In genomic region chr3:94822298-94822697, GRCh38 we compare ENCODE assay signal across 27 cellular contexts.
"Had no signal": no experiment of that assay in that cellular context is flagged by ENCODE, and none has a peak within 500 bp of the region (broad histone marks: within the 10 kb centered on the region; RNA-seq: fewer than 3 reads in every experiment).

No MANE protein-coding gene starts in this region.

- H3K4me3 ChIP-seq: neural progenitor cell, ovary, psoas muscle, right lobe of liver, sigmoid colon, suprapubic skin, testis, tibial artery, transverse colon, upper lobe of left lung, vagina had no signal

- H3K9me3 Mint-ChIP-seq: neural progenitor cell had no signal

- H3K27me3 Mint-ChIP-seq: progenitor cell of endocrine pancreas; stimulated activated naive B cell treated with anti-CD40 and anti-IgM and Interleukin-4, amounts not matched to agents 10 μg/mL and 1 μg/mL and 100 μg/mL, for 72 hours; stimulated activated naive CD8-positive, alpha-beta T cell treated with anti-CD3 and anti-CD28 coated beads, Interleukin-15, Interleukin-2, amounts not matched to agents 100 ng/mL and 50 ng/mL, for 24 hours had no signal

- H3K4me1 Mint-ChIP-seq: natural killer cell; nephron; neural progenitor cell; stimulated activated effector memory CD8-positive, alpha-beta T cell treated with anti-CD3 and anti-CD28 coated beads, Interleukin-12 subunit alpha, Interleukin-12 subunit beta, amount 100 ng/mL, for 72 hours; stimulated activated naive B cell treated with anti-CD40 and anti-IgM and Interleukin-4, amounts not matched to agents 10 μg/mL and 1 μg/mL and 100 μg/mL, for 72 hours had no signal

- H3K4me3 Mint-ChIP-seq: natural killer cell; nephron; neural progenitor cell; stimulated activated effector memory CD8-positive, alpha-beta T cell treated with anti-CD3 and anti-CD28 coated beads, Interleukin-12 subunit alpha, Interleukin-12 subunit beta, amount 100 ng/mL, for 72 hours; stimulated activated naive B cell treated with anti-CD40 and anti-IgM and Interleukin-4, amounts not matched to agents 10 μg/mL and 1 μg/mL and 100 μg/mL, for 72 hours; stimulated activated naive CD8-positive, alpha-beta T cell treated with anti-CD3 and anti-CD28 coated beads, Interleukin-15, Interleukin-2, amounts not matched to agents 100 ng/mL and 50 ng/mL, for 24 hours had no signal

- DNase-seq: natural killer cell; occipital lobe; ovary; posterior cingulate gyrus; psoas muscle; right cardiac atrium; right lobe of liver; sigmoid colon; small intestine; stimulated activated CD4-positive, alpha-beta T cell treated with anti-CD3 and anti-CD28 coated beads, Interleukin-15, amount 100 ng/mL, for 24 hours; stimulated activated CD4-positive, alpha-beta T cell treated with anti-CD3 and anti-CD28 coated beads, Interleukin-2, amount 100 ng/mL, for 24 hours; stimulated activated CD4-positive, alpha-beta T cell treated with anti-CD3 and anti-CD28 coated beads, Interleukin-2, amount 100 ng/mL, for 48 hours; stimulated activated CD4-positive, alpha-beta T cell treated with anti-CD3 and anti-CD28 coated beads, Interleukin-4, amount 100 ng/mL, for 24 hours; stimulated activated naive B cell treated with anti-CD40 and anti-IgM and Interleukin-4, amounts not matched to agents 10 μg/mL and 1 μg/mL and 100 μg/mL, for 72 hours; stimulated activated naive CD4-positive, alpha-beta T cell treated with Interleukin-2 at 50 U/mL for 16 hours; substantia nigra; testis; tibial artery; transverse colon; upper lobe of left lung had no signal

- ATAC-seq: natural killer cell; psoas muscle; right cardiac atrium; right lobe of liver; stimulated activated effector memory CD8-positive, alpha-beta T cell treated with anti-CD3 and anti-CD28 coated beads, Interleukin-12 subunit alpha, Interleukin-12 subunit beta, amount 100 ng/mL, for 72 hours; stimulated activated naive B cell treated with anti-CD40 and anti-IgM and Interleukin-4, amounts not matched to agents 10 μg/mL and 1 μg/mL and 100 μg/mL, for 72 hours had no signal

- H3K27ac Mint-ChIP-seq: natural killer cell; nephron; neural progenitor cell; progenitor cell of endocrine pancreas; stimulated activated effector memory CD8-positive, alpha-beta T cell treated with anti-CD3 and anti-CD28 coated beads, Interleukin-12 subunit alpha, Interleukin-12 subunit beta, amount 100 ng/mL, for 72 hours; stimulated activated naive B cell treated with anti-CD40 and anti-IgM and Interleukin-4, amounts not matched to agents 10 μg/mL and 1 μg/mL and 100 μg/mL, for 72 hours; stimulated activated naive CD8-positive, alpha-beta T cell treated with anti-CD3 and anti-CD28 coated beads, Interleukin-15, Interleukin-2, amounts not matched to agents 100 ng/mL and 50 ng/mL, for 24 hours had no signal
